In the genomic region with DNA sequence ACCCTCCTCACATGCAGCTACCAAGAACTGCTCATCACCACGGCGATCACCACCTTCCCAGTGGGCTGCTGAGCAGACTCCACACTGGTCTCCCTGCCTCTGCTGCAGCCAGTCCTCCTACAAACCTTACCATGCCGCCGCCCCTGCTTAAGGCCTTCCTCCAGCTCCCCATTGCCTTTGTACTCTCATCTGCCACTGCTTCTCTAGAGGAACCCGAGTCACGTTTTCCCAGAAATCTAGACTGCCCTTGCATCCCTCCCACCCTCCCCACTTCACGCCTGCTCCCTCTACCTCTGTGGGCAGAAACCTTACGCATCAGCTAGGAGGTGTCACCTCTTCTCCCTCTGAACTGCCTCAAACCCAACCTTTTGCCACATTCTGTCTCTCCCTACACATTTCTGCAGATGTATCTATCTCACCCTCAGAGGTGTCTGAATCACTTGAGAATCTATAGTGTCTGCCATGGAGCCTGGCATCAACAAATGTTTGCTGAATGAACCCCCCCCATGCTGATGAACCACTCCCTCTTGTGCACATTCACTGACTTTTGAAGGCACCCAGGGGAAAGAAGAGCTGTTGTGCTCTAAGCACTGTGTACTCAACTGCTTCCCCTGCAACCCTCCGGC, we compare ENCODE assay signal across 15 cellular contexts. TPM values are rescaled to one million over a fixed set of nuclear protein-coding genes. Genes with fewer than 3 reads are reported as not detected.
DNase-seq lines count a peak whose midpoint lies in the region; ATAC-seq and TF ChIP-seq lines count a peak whose summit lies in the region.
"Had no signal": no experiment of that assay in that cellular context is flagged by ENCODE, and none has a peak within 500 bp of the region (broad histone marks: within the 10 kb centered on the region; RNA-seq: fewer than 3 reads in every experiment).

No MANE protein-coding gene starts in this region.

- peaks cover 23% of the 10 kb centered on the region for H3K36me3 Mint-ChIP-seq in activated naive CD8-positive, alpha-beta T cell treated with anti-CD3 and anti-CD28 coated beads, Interleukin-2, amount 10 ng/mL, durations not matched to agents 7 days and 5 days

- intact Hi-C loops in mucosa of descending colon (cut with DNase I, micrococcal nuclease) = no loop called here
- intact Hi-C loops in left ventricle myocardium superior (cut with micrococcal nuclease) = no loop called here

- no peaks in the 10 kb centered on the region for H3K9me3 ChIP-seq in mucosa of descending colon
- H3K9me3 ChIP-seq: Peyer's patch, testis had no signal

- H3K4me3 Mint-ChIP-seq in stimulated activated naive CD8-positive, alpha-beta T cell treated with anti-CD3 and anti-CD28 coated beads, Interleukin-15, amount 100 ng/mL, for 72 hours = peak overlapping the region; percentile 52 to 67
- H3K4me3 Mint-ChIP-seq in activated naive CD8-positive, alpha-beta T cell treated with anti-CD3 and anti-CD28 coated beads, Interleukin-2, amount 10 ng/mL, durations not matched to agents 7 days and 5 days = peak overlapping the region; percentile 49
- H3K4me3 Mint-ChIP-seq: activated T-cell treated with anti-CD3 and anti-CD28 coated beads, Interleukin-2, amount 50 U/mL, for 4 hours had no signal

- H3K4me1 Mint-ChIP-seq in stimulated activated naive CD8-positive, alpha-beta T cell treated with anti-CD3 and anti-CD28 coated beads, Interleukin-15, amount 100 ng/mL, for 72 hours = peaks cover 77% of the 10 kb centered on the region
- H3K4me1 Mint-ChIP-seq in activated naive CD8-positive, alpha-beta T cell treated with anti-CD3 and anti-CD28 coated beads, Interleukin-2, amount 10 ng/mL, durations not matched to agents 7 days and 5 days = peaks cover 59% of the 10 kb centered on the region

- H3K27me3 Mint-ChIP-seq in stimulated activated naive CD8-positive, alpha-beta T cell treated with anti-CD3 and anti-CD28 coated beads, Interleukin-15, amount 100 ng/mL, for 72 hours = no peaks in the 10 kb centered on the region
- no peaks in the 10 kb centered on the region for H3K27me3 Mint-ChIP-seq in activated naive CD8-positive, alpha-beta T cell treated with anti-CD3 and anti-CD28 coated beads, Interleukin-2, amount 10 ng/mL, durations not matched to agents 7 days and 5 days

- no peak overlapping the region for H3K4me3 ChIP-seq in mucosa of descending colon
- H3K4me3 ChIP-seq: coronary artery, Peyer's patch, testis had no signal

- H3K9me3 Mint-ChIP-seq in stimulated activated naive CD8-positive, alpha-beta T cell treated with anti-CD3 and anti-CD28 coated beads, Interleukin-15, amount 100 ng/mL, for 72 hours = no peaks in the 10 kb centered on the region
- no peaks in the 10 kb centered on the region for H3K9me3 Mint-ChIP-seq in activated naive CD8-positive, alpha-beta T cell treated with anti-CD3 and anti-CD28 coated beads, Interleukin-2, amount 10 ng/mL, durations not matched to agents 7 days and 5 days
- H3K9me3 Mint-ChIP-seq: activated T-cell treated with anti-CD3 and anti-CD28 coated beads, Interleukin-2, amount 50 U/mL, for 4 hours had no signal

- H3K4me1 ChIP-seq in mucosa of descending colon (ENCODE audit: low read depth) = peaks cover 13% of the 10 kb centered on the region

- POLR2A ChIA-PET in activated naive CD8-positive, alpha-beta T cell treated with anti-CD3 and anti-CD28 coated beads, Interleukin-2, amount 10 ng/mL, durations not matched to agents 7 days and 5 days (lab: Charles Lee) = interaction anchor here (1.0 to 6.3 kb wide), 5 partner anchors 8 to 191 kb away, joined by 3 to 116 read pairs (median 6); partner anchors contain the start of genes ACTL10 and PXMP4

- H3K36me3 ChIP-seq in mucosa of descending colon (ENCODE audit: low read depth) = no peaks in the 10 kb centered on the region
- H3K36me3 ChIP-seq: Peyer's patch had no signal

- ATAC-seq in stimulated activated naive CD8-positive, alpha-beta T cell treated with anti-CD3 and anti-CD28 coated beads, Interleukin-15, amount 100 ng/mL, for 72 hours = no peak
- no peak for ATAC-seq in stimulated activated naive CD8-positive, alpha-beta T cell treated with anti-CD3 and anti-CD28 coated beads, Interleukin-15, Interleukin-2, amounts not matched to agents 100 U/mL and 50 U/mL, for 24 hours
- ATAC-seq in activated naive CD8-positive, alpha-beta T cell treated with anti-CD3 and anti-CD28 coated beads, Interleukin-2, amount 10 ng/mL, durations not matched to agents 7 days and 5 days (ENCODE audit: low read depth) = no peak
- ATAC-seq in mucosa of descending colon (no peak), left ventricle myocardium superior (no peak)
- ATAC-seq: activated T-cell treated with anti-CD3 and anti-CD28 coated beads, Interleukin-2, amount 50 U/mL, for 4 hours had no signal

- peak overlapping the region; percentile 65 to 94 for H3K27ac Mint-ChIP-seq in stimulated activated naive CD8-positive, alpha-beta T cell treated with anti-CD3 and anti-CD28 coated beads, Interleukin-15, amount 100 ng/mL, for 72 hours
- H3K27ac Mint-ChIP-seq in activated naive CD8-positive, alpha-beta T cell treated with anti-CD3 and anti-CD28 coated beads, Interleukin-2, amount 10 ng/mL, durations not matched to agents 7 days and 5 days = peak overlapping the region; percentile 81

- DNase-seq in stimulated activated naive CD8-positive, alpha-beta T cell treated with anti-CD3 and anti-CD28 coated beads, Interleukin-15, amount 100 ng/mL, for 72 hours = no peak
- DNase-seq in stimulated activated naive CD8-positive, alpha-beta T cell treated with anti-CD3 and anti-CD28 coated beads, Interleukin-15, Interleukin-2, amounts not matched to agents 100 U/mL and 50 U/mL, for 24 hours = no peak
- DNase-seq in NCI-H345 (lab: John Stamatoyannopoulos, UW) = peak; percentile 72
- DNase-seq in activated naive CD8-positive, alpha-beta T cell treated with anti-CD3 and anti-CD28 coated beads, Interleukin-2, amount 10 ng/mL, durations not matched to agents 7 days and 5 days = no peak
- no peak for DNase-seq in NCI-H2081 (lab: John Stamatoyannopoulos, UW)
- no peak for DNase-seq in mucosa of descending colon
- DNase-seq in left ventricle myocardium superior = no peak
- DNase-seq: activated T-cell treated with anti-CD3 and anti-CD28 coated beads, Interleukin-2, amount 50 U/mL, for 4 hours; C1 segment of cervical spinal cord; mesenchymal stem cell; NCI-H1436 treated with DMSO at 0.1 percent for 48 hours; NCI-H524; Peyer's patch; testis had no signal

- no peak for TF ChIP-seq CTCF in mucosa of descending colon (IDR thresholded peaks at IDR 0.05)

RNA-seq across cellular contexts. Expression of gene E2F1, which starts 4.3 kb away (rescaled TPM):
- 10 to 100 TPM; 62.5 to 68.4 TPM for total RNA-seq in activated naive CD8-positive, alpha-beta T cell treated with anti-CD3 and anti-CD28 coated beads, Interleukin-2, amount 10 ng/mL, durations not matched to agents 7 days and 5 days
- total RNA-seq in mucosa of descending colon = 1 to 10 TPM; 3.6 to 8.2 (median 4.1) TPM
- total RNA-seq in left ventricle myocardium superior = 1.8 TPM

RNA-seq across cellular contexts. Expression of gene NECAB3, which starts 7.6 kb away (rescaled TPM):
- total RNA-seq in activated naive CD8-positive, alpha-beta T cell treated with anti-CD3 and anti-CD28 coated beads, Interleukin-2, amount 10 ng/mL, durations not matched to agents 7 days and 5 days = 10 to 100 TPM; 36.3 to 37.7 TPM
- total RNA-seq in mucosa of descending colon (10 to 100 TPM; 50.7 to 55.7 (median 51.7) TPM), left ventricle myocardium superior (71.8 TPM)

RNA-seq across cellular contexts. Expression of gene ACTL10, which starts 15.1 kb away (rescaled TPM):
- 1 to 10 TPM; 4.4 to 4.9 TPM for total RNA-seq in activated naive CD8-positive, alpha-beta T cell treated with anti-CD3 and anti-CD28 coated beads, Interleukin-2, amount 10 ng/mL, durations not matched to agents 7 days and 5 days
- 1 to 10 TPM; 1.7 to 4.2 (median 2.4) TPM for total RNA-seq in mucosa of descending colon
- total RNA-seq in left ventricle myocardium superior = 0.40 TPM

RNA-seq across cellular contexts. Expression of gene C20orf144, which starts 19.7 kb away (rescaled TPM):
- under 1 TPM; 0.39 to 0.43 TPM for total RNA-seq in activated naive CD8-positive, alpha-beta T cell treated with anti-CD3 and anti-CD28 coated beads, Interleukin-2, amount 10 ng/mL, durations not matched to agents 7 days and 5 days
- under 1 TPM in 1 of 3 donors, not detected in 2; 0.24 TPM for total RNA-seq in mucosa of descending colon
- not detected for total RNA-seq in left ventricle myocardium superior
- total RNA-seq: Peyer's patch had no signal

RNA-seq across cellular contexts. Expression of gene PXMP4, which starts 38.3 kb away (rescaled TPM):
- total RNA-seq in activated naive CD8-positive, alpha-beta T cell treated with anti-CD3 and anti-CD28 coated beads, Interleukin-2, amount 10 ng/mL, durations not matched to agents 7 days and 5 days = 10 to 100 TPM; 13.4 to 19.2 TPM
- total RNA-seq in mucosa of descending colon (10 to 100 TPM; 14.5 to 18.6 (median 18.2) TPM), left ventricle myocardium superior (13.5 TPM)

Comparison
In these comparisons a context has a peak if more than half of its experiments do, and no peak if none do; other contexts are left out.
1. RNA of gene E2F1, which starts 4.3 kb away (total RNA-seq): 62.5 to 68.4 TPM in activated naive CD8-positive, alpha-beta T cell treated with anti-CD3 and anti-CD28 coated beads, Interleukin-2, amount 10 ng/mL, durations not matched to agents 7 days and 5 days; 3.6 to 8.2 TPM in mucosa of descending colon and 1.8 TPM in left ventricle myocardium superior (single experiment); every median in the first group is over 4 times any median in the second.